19 cellular contexts compared by ENCODE assay signal in genomic region chr11:134683860-134684259, GRCh38.
"Had no signal": no experiment of that assay in that cellular context is flagged by ENCODE, and none has a peak within 500 bp of the region (broad histone marks: within the 10 kb centered on the region; RNA-seq: fewer than 3 reads in every experiment).

No MANE protein-coding gene starts in this region.

- DNase-seq: dermis blood vessel endothelial cell; dorsolateral prefrontal cortex; effector CD4-positive, alpha-beta T cell; effector memory CD4-positive, alpha-beta T cell; esophagus squamous epithelium; foreskin fibroblast; foreskin melanocyte; gastrocnemius medialis; glutamatergic neuron; heart right ventricle; hippocampal formation; left cardiac atrium; left lung; left ventricle myocardium superior; lower lobe of right lung; mesenchymal stem cell; mucosa of descending colon had no signal

- ATAC-seq: gastrocnemius medialis, heart right ventricle, left cardiac atrium, left lung, left ventricle myocardium superior, lower lobe of right lung, mucosa of descending colon had no signal

- H3K4me3 Mint-ChIP-seq: mesothelial cell of epicardium had no signal

- H3K27ac ChIP-seq: coronary artery, dorsolateral prefrontal cortex, esophagus squamous epithelium, gastrocnemius medialis, heart right ventricle, left lung, lower lobe of right lung had no signal

- H3K4me3 ChIP-seq: coronary artery, dorsolateral prefrontal cortex, esophagus squamous epithelium, gastrocnemius medialis, heart right ventricle, left lung, lower lobe of right lung, mucosa of descending colon had no signal

- H3K4me1 ChIP-seq: esophagus squamous epithelium, gastrocnemius medialis, heart right ventricle, left lung, lower lobe of right lung had no signal

- H3K9me3 Mint-ChIP-seq: mesothelial cell of epicardium had no signal

- H3K27ac Mint-ChIP-seq: mesothelial cell of epicardium had no signal

- H3K36me3 Mint-ChIP-seq: mesothelial cell of epicardium had no signal

- H3K9me3 ChIP-seq: esophagus squamous epithelium, gastrocnemius medialis, heart right ventricle, left lung, lower lobe of right lung, mucosa of descending colon had no signal

- H3K4me1 Mint-ChIP-seq: mesothelial cell of epicardium had no signal

- H3K36me3 ChIP-seq: esophagus squamous epithelium, gastrocnemius medialis, heart right ventricle, left lung, lower lobe of right lung had no signal
